Comparison of ENCODE assay signal across 8 cellular contexts in the genomic region with DNA sequence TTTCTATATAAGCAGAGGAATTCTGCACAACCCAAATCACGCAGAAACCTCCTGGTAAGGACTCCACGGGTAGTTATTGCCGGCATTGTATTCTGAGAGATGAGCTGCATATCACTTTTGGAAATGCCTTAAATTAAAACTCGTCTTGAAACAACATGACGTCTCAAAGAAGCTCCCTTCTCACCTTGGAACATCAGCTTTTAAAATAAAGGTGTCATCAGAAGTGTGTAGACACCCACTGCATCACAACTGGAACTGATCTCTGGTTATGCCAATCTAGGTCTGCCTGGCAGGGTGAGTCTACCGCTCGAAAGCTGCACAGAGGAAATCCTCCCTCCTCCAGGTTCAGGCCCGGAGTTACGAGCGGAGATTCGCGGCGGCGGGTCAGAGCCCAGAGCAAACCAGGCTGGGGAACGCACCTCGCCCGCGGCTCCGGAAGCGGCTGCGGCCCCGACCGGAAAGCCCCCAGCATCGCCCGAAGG. TPM values are rescaled to one million over a fixed set of nuclear protein-coding genes. Genes with fewer than 3 reads are reported as not detected.
A peak's percentile ranks its signal among the peaks of the same experiment; 100 is the strongest.
DNase-seq lines count a peak whose midpoint lies in the region; ATAC-seq, FAIRE-seq and TF ChIP-seq lines count a peak whose summit lies in the region.

No MANE protein-coding gene starts in this region.

- H3K4me3 Mint-ChIP-seq in WTC11, result peak overlapping the region; percentile 79

- H3K36me3 Mint-ChIP-seq in WTC11, result no peaks in the 10 kb centered on the region

- peak overlapping the region; percentile 77 for H3K4me3 ChIP-seq in left ventricle myocardium inferior
- peak overlapping the region; percentile 81 for H3K4me3 ChIP-seq in skeletal muscle satellite cell (ENCODE audit: low read length)

- ATAC-seq in HG02938 (IDR thresholded peaks at IDR 0.05; ENCODE audit: unreplicated experiment) (peak; percentile 14), WTC11 (no peak)

- H3K9me3 ChIP-seq in left ventricle myocardium inferior (replicated peaks) (no peaks in the 10 kb centered on the region), skeletal muscle satellite cell (replicated peaks; ENCODE audit: low read length) (no peaks in the 10 kb centered on the region)

- H3K36me3 ChIP-seq in left ventricle myocardium inferior (no peaks in the 10 kb centered on the region), skeletal muscle satellite cell (ENCODE audit: insufficient read depth, low read length) (no peaks in the 10 kb centered on the region)

- H3K9ac ChIP-seq in skeletal muscle satellite cell (ENCODE audit: low read depth, low read length), result peak overlapping the region; percentile 91

- H3K27ac ChIP-seq in left ventricle myocardium inferior (replicated peaks), result peak overlapping the region; percentile 98

- H3K4me1 ChIP-seq in left ventricle myocardium inferior (peaks cover 92% of the 10 kb centered on the region), skeletal muscle satellite cell (ENCODE audit: control insufficient read depth, insufficient read depth, low read length) (peaks cover 23% of the 10 kb centered on the region)

- H3K27me3 ChIP-seq in left ventricle myocardium inferior (ENCODE audit: low read depth) (no peaks in the 10 kb centered on the region), skeletal muscle satellite cell (ENCODE audit: control insufficient read depth, insufficient read depth, low read length) (no peaks in the 10 kb centered on the region)

- peak overlapping the region; percentile 93 for H3K4me2 ChIP-seq in skeletal muscle satellite cell (ENCODE audit: low read length)

- no peak for DNase-seq in GM18507 (ENCODE audit: extremely low spot score, insufficient read length, low read depth)
- no peak for DNase-seq in WTC11 (ENCODE audit: low spot score)
- DNase-seq in left ventricle myocardium inferior, result no peak
- DNase-seq in pons (ENCODE audit: low spot score), result no peak
- no peak for DNase-seq in SK-N-DZ (ENCODE audit: low spot score)
- no peak for DNase-seq in activated CD4-positive, alpha-beta T cell treated with anti-CD3 and anti-CD28 coated beads, Interleukin-2, amount 50 U/mL, for 1 hour

- CTCF ChIA-PET in WTC11 (lab: Charles Lee), result interaction anchor here (2.3 kb wide), 1 partner anchor 10 kb away, joined by 5 read pairs; no protein-coding TSS in a partner anchor

- H3K27me3 Mint-ChIP-seq in WTC11 (ENCODE audit: low read depth), result peaks cover 53% of the 10 kb centered on the region

- H3K4me1 Mint-ChIP-seq in WTC11, result peaks cover 20% of the 10 kb centered on the region

- TF ChIP-seq CTCF in WTC11 (IDR thresholded peaks at IDR 0.05) (no peak), left ventricle myocardium inferior (IDR thresholded peaks at IDR 0.05; ENCODE audit: borderline replicate concordance) (no peak)

- POLR2A ChIA-PET in WTC11 (lab: Charles Lee), result no interaction called here

- H3K27ac Mint-ChIP-seq in WTC11, result no peak overlapping the region

- intact Hi-C loops in left ventricle myocardium inferior (cut with micrococcal nuclease), result no loop called here

- H3K9me3 Mint-ChIP-seq in WTC11, result no peaks in the 10 kb centered on the region

- peak; percentile 9 for FAIRE-seq in GM18507 (lab: Jason Lieb, UNC)

TF ChIP-seq in WTC11, 78 proteins besides CTCF, POLR2A, EP300 and RAD21 (continues in another document):
- TF ChIP-seq IRF1 (CRISPR knock-in tag; IDR thresholded peaks at IDR 0.05) (no peak), FOXK1 (CRISPR knock-in tag; IDR thresholded peaks at IDR 0.05) (no peak), EMX1 (CRISPR knock-in tag; IDR thresholded peaks at IDR 0.05) (no peak), NR1H2 (CRISPR knock-in tag; IDR thresholded peaks at IDR 0.05) (no peak), ZNF138 (CRISPR knock-in tag; conservative IDR thresholded peaks at IDR 0.05) (no peak), ELF4 (CRISPR knock-in tag; IDR thresholded peaks at IDR 0.05; ENCODE audit: low read depth) (no peak), PRRX2 (CRISPR knock-in tag; IDR thresholded peaks at IDR 0.05) (no peak), GABPB1 (CRISPR knock-in tag; IDR thresholded peaks at IDR 0.05) (no peak), ESRRA (CRISPR knock-in tag; IDR thresholded peaks at IDR 0.05; ENCODE audit: borderline replicate concordance) (no peak), KAT7 (CRISPR knock-in tag; IDR thresholded peaks at IDR 0.05; ENCODE audit: borderline replicate concordance) (no peak)
- TF ChIP-seq, protein P1, sequence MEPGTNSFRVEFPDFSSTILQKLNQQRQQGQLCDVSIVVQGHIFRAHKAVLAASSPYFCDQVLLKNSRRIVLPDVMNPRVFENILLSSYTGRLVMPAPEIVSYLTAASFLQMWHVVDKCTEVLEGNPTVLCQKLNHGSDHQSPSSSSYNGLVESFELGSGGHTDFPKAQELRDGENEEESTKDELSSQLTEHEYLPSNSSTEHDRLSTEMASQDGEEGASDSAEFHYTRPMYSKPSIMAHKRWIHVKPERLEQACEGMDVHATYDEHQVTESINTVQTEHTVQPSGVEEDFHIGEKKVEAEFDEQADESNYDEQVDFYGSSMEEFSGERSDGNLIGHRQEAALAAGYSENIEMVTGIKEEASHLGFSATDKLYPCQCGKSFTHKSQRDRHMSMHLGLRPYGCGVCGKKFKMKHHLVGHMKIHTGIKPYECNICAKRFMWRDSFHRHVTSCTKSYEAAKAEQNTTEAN (CRISPR knock-in tag; IDR thresholded peaks at IDR 0.05), result no peak; the same call in 1 of the 2 replicates
- TF ChIP-seq, protein P2, sequence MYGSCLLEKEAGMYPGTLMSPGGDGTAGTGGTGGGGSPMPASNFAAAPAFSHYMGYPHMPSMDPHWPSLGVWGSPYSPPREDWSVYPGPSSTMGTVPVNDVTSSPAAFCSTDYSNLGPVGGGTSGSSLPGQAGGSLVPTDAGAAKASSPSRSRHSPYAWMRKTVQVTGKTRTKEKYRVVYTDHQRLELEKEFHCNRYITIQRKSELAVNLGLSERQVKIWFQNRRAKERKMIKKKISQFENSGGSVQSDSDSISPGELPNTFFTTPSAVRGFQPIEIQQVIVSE (CRISPR knock-in tag; IDR thresholded peaks at IDR 0.05; ENCODE audit: borderline replicate concordance), result no peak
- TF ChIP-seq, protein P3, sequence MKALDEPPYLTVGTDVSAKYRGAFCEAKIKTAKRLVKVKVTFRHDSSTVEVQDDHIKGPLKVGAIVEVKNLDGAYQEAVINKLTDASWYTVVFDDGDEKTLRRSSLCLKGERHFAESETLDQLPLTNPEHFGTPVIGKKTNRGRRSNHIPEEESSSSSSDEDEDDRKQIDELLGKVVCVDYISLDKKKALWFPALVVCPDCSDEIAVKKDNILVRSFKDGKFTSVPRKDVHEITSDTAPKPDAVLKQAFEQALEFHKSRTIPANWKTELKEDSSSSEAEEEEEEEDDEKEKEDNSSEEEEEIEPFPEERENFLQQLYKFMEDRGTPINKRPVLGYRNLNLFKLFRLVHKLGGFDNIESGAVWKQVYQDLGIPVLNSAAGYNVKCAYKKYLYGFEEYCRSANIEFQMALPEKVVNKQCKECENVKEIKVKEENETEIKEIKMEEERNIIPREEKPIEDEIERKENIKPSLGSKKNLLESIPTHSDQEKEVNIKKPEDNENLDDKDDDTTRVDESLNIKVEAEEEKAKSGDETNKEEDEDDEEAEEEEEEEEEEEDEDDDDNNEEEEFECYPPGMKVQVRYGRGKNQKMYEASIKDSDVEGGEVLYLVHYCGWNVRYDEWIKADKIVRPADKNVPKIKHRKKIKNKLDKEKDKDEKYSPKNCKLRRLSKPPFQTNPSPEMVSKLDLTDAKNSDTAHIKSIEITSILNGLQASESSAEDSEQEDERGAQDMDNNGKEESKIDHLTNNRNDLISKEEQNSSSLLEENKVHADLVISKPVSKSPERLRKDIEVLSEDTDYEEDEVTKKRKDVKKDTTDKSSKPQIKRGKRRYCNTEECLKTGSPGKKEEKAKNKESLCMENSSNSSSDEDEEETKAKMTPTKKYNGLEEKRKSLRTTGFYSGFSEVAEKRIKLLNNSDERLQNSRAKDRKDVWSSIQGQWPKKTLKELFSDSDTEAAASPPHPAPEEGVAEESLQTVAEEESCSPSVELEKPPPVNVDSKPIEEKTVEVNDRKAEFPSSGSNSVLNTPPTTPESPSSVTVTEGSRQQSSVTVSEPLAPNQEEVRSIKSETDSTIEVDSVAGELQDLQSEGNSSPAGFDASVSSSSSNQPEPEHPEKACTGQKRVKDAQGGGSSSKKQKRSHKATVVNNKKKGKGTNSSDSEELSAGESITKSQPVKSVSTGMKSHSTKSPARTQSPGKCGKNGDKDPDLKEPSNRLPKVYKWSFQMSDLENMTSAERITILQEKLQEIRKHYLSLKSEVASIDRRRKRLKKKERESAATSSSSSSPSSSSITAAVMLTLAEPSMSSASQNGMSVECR (CRISPR knock-in tag; IDR thresholded peaks at IDR 0.05; ENCODE audit: borderline replicate concordance), result no peak
- TF ChIP-seq, protein P4, sequence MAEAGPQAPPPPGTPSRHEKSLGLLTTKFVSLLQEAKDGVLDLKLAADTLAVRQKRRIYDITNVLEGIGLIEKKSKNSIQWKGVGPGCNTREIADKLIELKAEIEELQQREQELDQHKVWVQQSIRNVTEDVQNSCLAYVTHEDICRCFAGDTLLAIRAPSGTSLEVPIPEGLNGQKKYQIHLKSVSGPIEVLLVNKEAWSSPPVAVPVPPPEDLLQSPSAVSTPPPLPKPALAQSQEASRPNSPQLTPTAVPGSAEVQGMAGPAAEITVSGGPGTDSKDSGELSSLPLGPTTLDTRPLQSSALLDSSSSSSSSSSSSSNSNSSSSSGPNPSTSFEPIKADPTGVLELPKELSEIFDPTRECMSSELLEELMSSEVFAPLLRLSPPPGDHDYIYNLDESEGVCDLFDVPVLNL (CRISPR knock-in tag; IDR thresholded peaks at IDR 0.05; ENCODE audit: borderline replicate concordance, low read depth), result no peak
- TF ChIP-seq, protein P5, sequence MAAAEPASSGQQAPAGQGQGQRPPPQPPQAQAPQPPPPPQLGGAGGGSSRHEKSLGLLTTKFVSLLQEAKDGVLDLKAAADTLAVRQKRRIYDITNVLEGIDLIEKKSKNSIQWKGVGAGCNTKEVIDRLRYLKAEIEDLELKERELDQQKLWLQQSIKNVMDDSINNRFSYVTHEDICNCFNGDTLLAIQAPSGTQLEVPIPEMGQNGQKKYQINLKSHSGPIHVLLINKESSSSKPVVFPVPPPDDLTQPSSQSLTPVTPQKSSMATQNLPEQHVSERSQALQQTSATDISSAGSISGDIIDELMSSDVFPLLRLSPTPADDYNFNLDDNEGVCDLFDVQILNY (CRISPR knock-in tag; IDR thresholded peaks at IDR 0.05), result no peak

RNA-seq across cellular contexts. Expression of gene SLC12A2, which starts 1.0 kb away (rescaled TPM):
- total RNA-seq in WTC11 (2021) (8.4 to 10.6 TPM (median 10.2 TPM) in 3 replicates), left ventricle myocardium inferior (11.5 TPM)
- total RNA-seq in skeletal muscle satellite cell (2012; rRNA removed), result 19.3 and 21.0 TPM in 2 replicates
- 12.5 and 16.9 TPM in 2 replicates for polyA plus RNA-seq in SK-N-DZ (2014; cell fraction: cytosol; rRNA removed)
- 14.2 and 14.6 TPM in 2 replicates for polyA plus RNA-seq in SK-N-DZ (2014; cell fraction: nucleus; rRNA removed)
